In the genomic region with DNA sequence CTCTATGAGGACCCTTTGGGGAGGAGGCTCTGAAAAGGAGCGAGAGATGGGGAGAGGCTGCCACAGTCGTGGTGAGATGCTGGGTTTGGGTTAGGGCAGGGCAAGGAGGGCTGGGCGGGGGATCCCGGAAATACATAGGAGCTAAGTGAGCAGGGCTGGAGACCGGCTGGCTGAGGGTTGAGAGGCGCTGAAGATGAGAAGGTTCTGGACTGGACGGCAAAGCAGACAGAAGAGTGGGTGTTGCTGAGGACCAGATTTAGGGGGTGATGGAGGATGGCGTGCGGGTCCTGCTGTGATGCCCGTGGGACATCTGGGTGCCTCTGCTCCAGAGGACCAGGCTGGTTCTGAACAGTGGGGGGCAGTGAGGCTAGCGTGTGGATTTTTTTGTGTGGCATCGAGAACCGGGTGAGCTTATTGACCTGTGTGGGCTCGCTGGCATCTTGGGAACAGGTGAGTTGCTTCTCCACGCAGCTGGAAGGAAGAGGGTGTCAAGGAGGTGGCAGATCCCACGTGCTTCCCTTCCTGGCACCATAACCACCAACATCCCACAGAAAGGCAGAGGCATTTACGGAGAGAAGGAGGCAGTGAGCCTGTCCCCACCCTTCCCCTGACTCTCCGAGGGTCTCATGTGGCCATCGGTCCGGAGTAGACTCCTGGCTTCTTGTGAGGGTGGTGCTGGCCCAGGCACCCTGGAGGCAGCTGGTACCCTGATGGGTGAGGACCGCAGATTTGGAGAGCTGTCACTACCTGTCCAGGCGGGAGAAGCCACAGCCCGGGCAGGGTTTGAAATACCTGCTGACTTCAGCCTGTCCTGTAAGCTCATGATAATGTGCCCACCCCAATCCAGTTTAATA, we compare ENCODE assay signal across 13 cellular contexts.
DNase-seq lines count a peak whose midpoint lies in the region; ATAC-seq, FAIRE-seq and TF ChIP-seq lines count a peak whose summit lies in the region.
"Had no signal": no experiment of that assay in that cellular context is flagged by ENCODE, and none has a peak within 500 bp of the region (broad histone marks: within the 10 kb centered on the region; RNA-seq: fewer than 3 reads in every experiment).

No MANE protein-coding gene starts in this region.

- H4K91ac ChIP-seq in H1 (replicated peaks; ENCODE audit: insufficient read length, low read length): no peak overlapping the region
- no peak overlapping the region for H4K91ac ChIP-seq in neuronal stem cell (ENCODE audit: low read depth, low read length, poor library complexity)

- no peak for TF ChIP-seq EP300 in H1 (IDR thresholded peaks at IDR 0.05; ENCODE audit: borderline replicate concordance in 1 of 2, low read depth in 2 of 2, low read length in 2 of 2)

- POLR2A ChIA-PET in H1 (lab: Charles Lee; ENCODE audit: partially characterized antibody): no interaction called here
- POLR2A ChIA-PET in CD4-positive, alpha-beta T cell (lab: Charles Lee): no interaction called here

- H2BK5ac ChIP-seq in H1 (ENCODE audit: low read depth, low read length) (no peak overlapping the region), neuronal stem cell (ENCODE audit: low read length) (no peak overlapping the region)

- peaks cover 38% of the 10 kb centered on the region for H3K4me1 Mint-ChIP-seq in stimulated activated naive CD8-positive, alpha-beta T cell treated with anti-CD3 and anti-CD28 coated beads, Interleukin-15, amount 100 ng/mL, for 72 hours
- peaks cover 36% of the 10 kb centered on the region for H3K4me1 Mint-ChIP-seq in CD4-positive, alpha-beta T cell (ENCODE audit: low read depth)

- peaks cover 0 to under 1% of the 10 kb centered on the region in 2 experiments for H4K20me1 ChIP-seq in H1 (replicated peaks in 1 of 2; ENCODE audit: control insufficient read depth in 1 of 2, insufficient read depth in 2 of 2, low read length in 2 of 2)

- no peaks in the 10 kb centered on the region for H3K27me3 ChIP-seq in H1 (replicated peaks in 1 of 4; ENCODE audit: control insufficient read depth in 3 of 4, extremely low read depth in 1 of 4, insufficient read depth in 3 of 4, low read length in 3 of 4)
- no peaks in the 10 kb centered on the region for H3K27me3 ChIP-seq in neuronal stem cell (ENCODE audit: control insufficient read depth in 3 of 3, insufficient read depth in 3 of 3, low read depth in 1 of 3, low read length in 3 of 3)
- H3K27me3 ChIP-seq in CD4-positive, alpha-beta T cell (ENCODE audit: control insufficient read depth, insufficient read depth, low read length): no peaks in the 10 kb centered on the region

- H3K36me3 ChIP-seq in H1 (ENCODE audit: control insufficient read depth in 2 of 4, insufficient read depth in 4 of 4, low read length in 3 of 4) (no peaks in the 10 kb centered on the region; a peak in 1 of 8 replicates), neuronal stem cell (replicated peaks in 1 of 2; ENCODE audit: control insufficient read depth in 2 of 2, insufficient read depth in 2 of 2, low read length in 2 of 2) (no peaks in the 10 kb centered on the region)

- TF ChIP-seq CTCF in H1 (IDR thresholded peaks at IDR 0.05; ENCODE audit: control extremely low read depth in 1 of 3, insufficient read depth in 1 of 3, low read depth in 1 of 3, low read length in 3 of 3): no peak
- no peak for TF ChIP-seq CTCF in CD4-positive, alpha-beta T cell (IDR thresholded peaks at IDR 0.05)

- WGBS in H1 (ENCODE audit: extremely low coverage in 1 of 2, insufficient coverage in 1 of 2, insufficient read length in 1 of 2, insufficient replicate concordance in 2 of 2, low coverage in 1 of 2, low lambda C conversion rate in 2 of 2, missing lambda C conversion rate in 1 of 2), 2 experiments: 89% methylated on average over 19 of the region's 23 CpGs; no CpG with 5 or more reads in 1 of the 2 experiments
- no CpG with 5 or more reads among the region's 23 CpGs for WGBS in neuronal stem cell (ENCODE audit: extremely low coverage in 2 of 2, insufficient read length in 2 of 2, insufficient replicate concordance in 1 of 2), 2 donors

- H3K9me3 ChIP-seq in H1 (ENCODE audit: insufficient read depth in 2 of 2, low read depth in 1 of 2, low read length in 1 of 2) (no peaks in the 10 kb centered on the region), neuronal stem cell (replicated peaks in 1 of 2; ENCODE audit: control insufficient read depth in 2 of 2, insufficient read depth in 1 of 2, low read depth in 1 of 2, low read length in 2 of 2) (peaks cover 0 to 1% of the 10 kb centered on the region in 2 donors)
- no peaks in the 10 kb centered on the region for H3K9me3 ChIP-seq in CD4-positive, alpha-beta T cell (ENCODE audit: control insufficient read depth, low read length)

- CTCF ChIA-PET in H1 (lab: Charles Lee; ENCODE audit: partially characterized antibody): no interaction called here
- CTCF ChIA-PET in CD4-positive, alpha-beta T cell (lab: Charles Lee): no interaction called here

- H3K4ac ChIP-seq in H1 (replicated peaks; ENCODE audit: insufficient read length, low read depth, low read length): no peak overlapping the region
- H3K4ac ChIP-seq in neuronal stem cell (ENCODE audit: low read length): no peak overlapping the region

- no peak overlapping the region for H2AFZ ChIP-seq in H1 (ENCODE audit: low read length)
- no peak overlapping the region for H2AFZ ChIP-seq in neuronal stem cell (ENCODE audit: low read length)

- H3K4me1 ChIP-seq in H1 (replicated peaks in 1 of 4; ENCODE audit: control insufficient read depth in 3 of 4, insufficient read depth in 4 of 4, low read length in 3 of 4) (no peaks in the 10 kb centered on the region; a peak in 1 of 7 replicates), neuronal stem cell (ENCODE audit: control insufficient read depth in 2 of 2, insufficient read depth in 1 of 2, low read depth in 1 of 2, low read length in 2 of 2) (peaks cover 6 to 18% of the 10 kb centered on the region in 2 donors)

- H3K79me1 ChIP-seq in H1 (ENCODE audit: low read depth, low read length) (no peaks in the 10 kb centered on the region), neuronal stem cell (ENCODE audit: low read depth, low read length) (no peaks in the 10 kb centered on the region)

- no peak overlapping the region for H2BK20ac ChIP-seq in H1 (ENCODE audit: low read length)

- no peak overlapping the region for H3K4me2 ChIP-seq in H1 (ENCODE audit: insufficient read depth in 1 of 2, low read depth in 2 of 2, low read length in 2 of 2)
- no peak overlapping the region for H3K4me2 ChIP-seq in neuronal stem cell (ENCODE audit: insufficient read depth, low read length, poor library complexity, severe bottlenecking)

- H3K4me3 ChIP-seq in H1 (ENCODE audit: extremely low read depth in 1 of 4, insufficient read depth in 2 of 4, low read depth in 3 of 4, low read length in 4 of 4) (no peak overlapping the region), neuronal stem cell (ENCODE audit: low read length in 2 of 2) (no peak overlapping the region)

- no peaks in the 10 kb centered on the region for H3K9me3 Mint-ChIP-seq in stimulated activated naive CD8-positive, alpha-beta T cell treated with anti-CD3 and anti-CD28 coated beads, Interleukin-15, amount 100 ng/mL, for 72 hours
- no peaks in the 10 kb centered on the region for H3K9me3 Mint-ChIP-seq in CD4-positive, alpha-beta T cell

- H2BK120ac ChIP-seq in H1 (replicated peaks; ENCODE audit: low read depth, low read length): no peak overlapping the region
- no peak overlapping the region for H2BK120ac ChIP-seq in neuronal stem cell (ENCODE audit: low read depth, low read length)

- no peak for DNase-seq in stimulated activated naive CD8-positive, alpha-beta T cell treated with anti-CD3 and anti-CD28 coated beads, Interleukin-15, amount 100 ng/mL, for 72 hours
- no peak for DNase-seq in stimulated activated naive CD8-positive, alpha-beta T cell treated with anti-CD3 and anti-CD28 coated beads, Interleukin-15, Interleukin-2, amounts not matched to agents 100 U/mL and 50 U/mL, for 24 hours
- DNase-seq in H1 (ENCODE audit: low read depth in 1 of 2, low spot score in 2 of 2) (peak in 1 of 2 experiments; percentile 35), neuronal stem cell (ENCODE audit: low spot score) (no peak), OCI-M1 (lab: John Stamatoyannopoulos, UW) (no peak)
- no peak for DNase-seq in CD4-positive, alpha-beta T cell
- DNase-seq: EL, H7, NCI-H1048, NCI-H1436 treated with DMSO at 0.1 percent for 48 hours, NCI-H2029 treated with DMSO at 0.1 percent for 48 hours, NCI-H82 had no signal

- no peak for FAIRE-seq in H1 (lab: Jason Lieb, UNC)

- no peaks in the 10 kb centered on the region for H3K36me3 Mint-ChIP-seq in CD4-positive, alpha-beta T cell (ENCODE audit: low read depth)

- H2BK15ac ChIP-seq in H1 (ENCODE audit: low read length) (no peak overlapping the region), neuronal stem cell (ENCODE audit: low read length) (no peak overlapping the region)

- intact Hi-C loops in CD4-positive, alpha-beta T cell (cut with DNase I, micrococcal nuclease): no loop called here

- H3K23me2 ChIP-seq in H1 (ENCODE audit: low read depth, low read length): peaks cover under 1% of the 10 kb centered on the region; the same call in 1 of the 2 replicates

- H3K27me3 Mint-ChIP-seq in stimulated activated naive CD8-positive, alpha-beta T cell treated with anti-CD3 and anti-CD28 coated beads, Interleukin-15, amount 100 ng/mL, for 72 hours: no peaks in the 10 kb centered on the region
- no peaks in the 10 kb centered on the region for H3K27me3 Mint-ChIP-seq in CD4-positive, alpha-beta T cell

- H3K18ac ChIP-seq in H1 (ENCODE audit: extremely low read depth, low read length) (no peak overlapping the region), neuronal stem cell (ENCODE audit: low read length) (no peak overlapping the region)

- H3K23ac ChIP-seq in H1 (ENCODE audit: insufficient read length) (no peak overlapping the region), neuronal stem cell (ENCODE audit: low read depth, low read length, poor library complexity) (peak overlapping the region; percentile 18)

- H4K5ac ChIP-seq in H1 (ENCODE audit: insufficient read length, low read depth, low read length): no peak overlapping the region

- TF ChIP-seq POLR2A in H1 (IDR thresholded peaks at IDR 0.05; ENCODE audit: control extremely low read depth in 1 of 2, low read depth in 2 of 2, low read length in 2 of 2): no peak

- H4K8ac ChIP-seq in H1 (ENCODE audit: extremely low read depth, insufficient read depth, low read length): peak overlapping the region; percentile 74; the same call in 1 of the 2 replicates
- no peak overlapping the region for H4K8ac ChIP-seq in neuronal stem cell (ENCODE audit: low read depth, low read length)

- H2BK12ac ChIP-seq in H1 (ENCODE audit: low read depth, low read length): no peak overlapping the region
- H2BK12ac ChIP-seq in neuronal stem cell (ENCODE audit: low read length): no peak overlapping the region

- H2AK5ac ChIP-seq in H1 (ENCODE audit: low read depth, low read length): no peak overlapping the region
- H2AK5ac ChIP-seq in neuronal stem cell (ENCODE audit: low read depth, low read length): no peak overlapping the region

- H3K27ac ChIP-seq in H1 (ENCODE audit: low read depth, low read length): no peak overlapping the region
- H3K27ac ChIP-seq in neuronal stem cell (replicated peaks; ENCODE audit: low read length): no peak overlapping the region
- no peak overlapping the region for H3K27ac ChIP-seq in CD4-positive, alpha-beta T cell (ENCODE audit: low read depth, low read length)

- H3K14ac ChIP-seq in H1 (ENCODE audit: insufficient read length): no peak overlapping the region
- H3K14ac ChIP-seq in neuronal stem cell (ENCODE audit: low read length): no peak overlapping the region

- no peak overlapping the region for H3K56ac ChIP-seq in H1 (replicated peaks; ENCODE audit: insufficient read length, low read depth, low read length)

- peak overlapping the region; percentile 18 to 79 for H3K27ac Mint-ChIP-seq in stimulated activated naive CD8-positive, alpha-beta T cell treated with anti-CD3 and anti-CD28 coated beads, Interleukin-15, amount 100 ng/mL, for 72 hours
- no peak overlapping the region for H3K27ac Mint-ChIP-seq in CD4-positive, alpha-beta T cell

- H3K4me3 Mint-ChIP-seq in stimulated activated naive CD8-positive, alpha-beta T cell treated with anti-CD3 and anti-CD28 coated beads, Interleukin-15, amount 100 ng/mL, for 72 hours: no peak overlapping the region
- no peak overlapping the region for H3K4me3 Mint-ChIP-seq in CD4-positive, alpha-beta T cell

- no peak for TF ChIP-seq RAD21 in H1 (IDR thresholded peaks at IDR 0.05 in 1 of 2, conservative IDR thresholded peaks at IDR 0.05 in 1 of 2; ENCODE audit: low read depth in 2 of 2, low read length in 2 of 2)

- no peak for ATAC-seq in stimulated activated naive CD8-positive, alpha-beta T cell treated with anti-CD3 and anti-CD28 coated beads, Interleukin-15, amount 100 ng/mL, for 72 hours
- no peak for ATAC-seq in stimulated activated naive CD8-positive, alpha-beta T cell treated with anti-CD3 and anti-CD28 coated beads, Interleukin-15, Interleukin-2, amounts not matched to agents 100 U/mL and 50 U/mL, for 24 hours
- no peak for ATAC-seq in CD4-positive, alpha-beta T cell (ENCODE audit: poor library complexity)
- ATAC-seq in GM19324 (IDR thresholded peaks at IDR 0.05; ENCODE audit: low FRiP score, unreplicated experiment): no peak

- H3K9ac ChIP-seq in H1 (replicated peaks in 1 of 4; ENCODE audit: extremely low read depth in 1 of 4, low read depth in 3 of 4, low read length in 3 of 4) (no peak overlapping the region), neuronal stem cell (ENCODE audit: low read depth, low read length, poor library complexity) (no peak overlapping the region)

- H3K79me2 ChIP-seq in H1 (ENCODE audit: control insufficient read depth in 1 of 2, insufficient read depth in 2 of 2, low read length in 2 of 2): no peaks in the 10 kb centered on the region
